22 cellular contexts compared by ENCODE assay signal in genomic region chr2:44352510-44352909, GRCh38. TPM values are rescaled to one million over a fixed set of nuclear protein-coding genes. Genes with fewer than 3 reads are reported as not detected.
DNase-seq lines count a peak whose midpoint lies in the region; ATAC-seq, FAIRE-seq and TF ChIP-seq lines count a peak whose summit lies in the region.
"Had no signal": no experiment of that assay in that cellular context is flagged by ENCODE, and none has a peak within 500 bp of the region (broad histone marks: within the 10 kb centered on the region; RNA-seq: fewer than 3 reads in every experiment).

No MANE protein-coding gene starts in this region.

- H3K4me3 ChIP-seq in psoas muscle: no peak overlapping the region
- H3K4me3 ChIP-seq in thoracic aorta: no peak overlapping the region
- H3K4me3 ChIP-seq: GM23338 had no signal

- H3K36me3 Mint-ChIP-seq in HFFc6 (ENCODE audit: low read depth): peaks cover 14% of the 10 kb centered on the region; the same call in 1 of the 2 replicates

- H3K36me3 ChIP-seq in psoas muscle (ENCODE audit: insufficient read depth in 1 of 2, low read depth in 1 of 2) (no peaks in the 10 kb centered on the region), thoracic aorta (no peaks in the 10 kb centered on the region)
- H3K36me3 ChIP-seq: BE2C had no signal

- ATAC-seq in psoas muscle (no peak), thoracic aorta (ENCODE audit: insufficient number of reproducible peaks, low FRiP score, low read depth) (no peak), GM21737 (IDR thresholded peaks at IDR 0.05; ENCODE audit: unreplicated experiment) (no peak)
- ATAC-seq: GM23338 had no signal

- TF ChIP-seq CTCF in HFFc6 (IDR thresholded peaks at IDR 0.05): no peak
- TF ChIP-seq CTCF in psoas muscle (IDR thresholded peaks at IDR 0.05): no peak
- TF ChIP-seq CTCF in thoracic aorta (IDR thresholded peaks at IDR 0.05): no peak

- peak; percentile 9 for FAIRE-seq in TTC549 (lab: Jason Lieb, UNC)
- FAIRE-seq: D721Med, GM12892, GM18507, H54, HTR-8/SVneo had no signal

- H3K9me3 Mint-ChIP-seq in HFFc6: no peaks in the 10 kb centered on the region
- H3K9me3 Mint-ChIP-seq: CD4-positive, CD25-positive, alpha-beta regulatory T cell; GM23338 had no signal

- no peaks in the 10 kb centered on the region; the same call in none of the 2 replicates for H3K27me3 Mint-ChIP-seq in HFFc6 (ENCODE audit: insufficient read depth)
- H3K27me3 Mint-ChIP-seq: CD4-positive, CD25-positive, alpha-beta regulatory T cell had no signal

- H3K27me3 ChIP-seq in psoas muscle (ENCODE audit: insufficient read depth in 3 of 3, low read length in 2 of 3): no peaks in the 10 kb centered on the region
- no peaks in the 10 kb centered on the region for H3K27me3 ChIP-seq in thoracic aorta (replicated peaks; ENCODE audit: insufficient read depth)
- H3K27me3 ChIP-seq: BE2C had no signal

- peaks cover 37% of the 10 kb centered on the region for H3K4me1 ChIP-seq in psoas muscle
- H3K4me1 ChIP-seq in thoracic aorta (ENCODE audit: control insufficient read depth in 1 of 2, low read depth in 2 of 2): peaks cover 46 to 79% of the 10 kb centered on the region in 2 donors
- H3K4me1 ChIP-seq: BE2C, Caco-2 had no signal

- H3K27ac ChIP-seq in psoas muscle (peak overlapping the region; percentile 67), thoracic aorta (peak overlapping the region; percentile 75 to 76)
- H3K27ac ChIP-seq: HL-60 had no signal

- peaks cover 49% of the 10 kb centered on the region for H3K4me1 Mint-ChIP-seq in HFFc6 (ENCODE audit: low read depth)

- no peak overlapping the region; the same call in 1 of the 2 replicates for H3K4me3 Mint-ChIP-seq in HFFc6
- H3K4me3 Mint-ChIP-seq: CD4-positive, CD25-positive, alpha-beta regulatory T cell; GM23338 had no signal

- intact Hi-C loops in psoas muscle (cut with DNase I): no loop called here

- WGBS in psoas muscle, 3 donors: 97 to 100% (median 100%) methylated on average over 1 of the region's 1 CpG

- 0 out of 2 replicates have a peak overlapping the region, but pooled peaks have one; percentile 9 for H3K27ac Mint-ChIP-seq in HFFc6
- H3K27ac Mint-ChIP-seq: GM23338 had no signal

- DNase-seq in HFFc6 (no peak), psoas muscle (no peak), thoracic aorta (ENCODE audit: low spot score) (no peak), nucleus accumbens (lab: John Stamatoyannopoulos, UW) (no peak), DMS153 treated with DMSO at 0.1 percent for 48 hours (lab: John Stamatoyannopoulos, UW; ENCODE audit: unreplicated experiment) (no peak)
- DNase-seq: ACHN; BE2C; C1 segment of cervical spinal cord; Caco-2; CD4-positive, CD25-positive, alpha-beta regulatory T cell; DMS79; GDM1; HCEC 1CT had no signal

- H3K9me3 ChIP-seq in psoas muscle: no peaks in the 10 kb centered on the region
- H3K9me3 ChIP-seq in thoracic aorta: no peaks in the 10 kb centered on the region
- H3K9me3 ChIP-seq: BE2C, Caco-2 had no signal

RNA-seq across cellular contexts. Expression of gene PREPL, which starts 8.8 kb away (rescaled TPM):
- 10 to 100 TPM; 51.5 to 67.1 (median 55.6) TPM for total RNA-seq in HFFc6 (2021; fragmentation: NEBNext Ultra II Directional; extraction: Animal tissue kit (Norgen Biotek cat#: 25700))
- total RNA-seq in psoas muscle (10 to 100 TPM; 44.1 to 66.2 (median 50.0) TPM), thoracic aorta (10 to 100 TPM; 56.0 to 65.2 TPM)
- polyA plus RNA-seq in psoas muscle: 10 to 100 TPM; 18.4 to 52.4 (median 19.5) TPM

RNA-seq across cellular contexts. Expression of gene CAMKMT, which starts 9.2 kb away (rescaled TPM):
- total RNA-seq in HFFc6 (2021; fragmentation: NEBNext Ultra II Directional; extraction: Animal tissue kit (Norgen Biotek cat#: 25700)): 1 to 10 TPM; 5.1 to 8.6 (median 7.0) TPM
- total RNA-seq in psoas muscle: 1 to 10 TPM; 4.5 to 7.3 (median 5.5) TPM
- 1 to 10 TPM; 2.8 to 4.3 (median 3.3) TPM for polyA plus RNA-seq in psoas muscle
- 10 to 100 TPM in 1 of 2 donors, 1 to 10 TPM in 1; 4.7 to 11.6 TPM for total RNA-seq in thoracic aorta
